In the genomic region with DNA sequence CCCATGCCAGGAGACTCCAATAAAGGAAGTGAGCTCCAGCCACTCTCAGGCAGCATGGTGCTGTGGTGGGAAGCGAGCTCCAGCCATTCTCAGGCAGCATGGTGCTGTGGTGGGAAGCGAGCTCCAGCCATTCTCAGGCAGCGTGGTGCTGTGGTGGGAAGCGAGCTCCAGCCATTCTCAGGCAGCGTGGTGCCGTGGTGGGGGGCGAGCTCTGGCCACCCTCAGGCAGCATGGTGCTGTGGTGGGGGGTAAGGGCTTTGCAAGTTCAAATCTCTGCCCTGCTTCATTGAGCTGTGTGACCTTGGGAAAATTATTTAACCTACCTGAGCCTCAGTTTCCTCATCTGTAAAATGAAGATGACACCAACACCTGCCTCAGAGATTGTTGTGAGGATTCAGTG, we compare ENCODE assay signal across 34 cellular contexts.
"Had no signal": no experiment of that assay in that cellular context is flagged by ENCODE, and none has a peak within 500 bp of the region (broad histone marks: within the 10 kb centered on the region; RNA-seq: fewer than 3 reads in every experiment).

No MANE protein-coding gene starts in this region.

- H3K9me3 ChIP-seq: ascending aorta had no signal

- DNase-seq: activated CD4-positive, alpha-beta memory T cell treated with anti-CD3 and anti-CD28 coated beads, Interleukin-2, amount 10 ng/mL, durations not matched to agents 7 days and 5 days; activated CD4-positive, alpha-beta T cell treated with anti-CD3 and anti-CD28 coated beads for 1 hour; activated CD4-positive, alpha-beta T cell treated with anti-CD3 and anti-CD28 coated beads for 36 hours; activated CD4-positive, alpha-beta T cell treated with anti-CD3 and anti-CD28 coated beads for 48 hours; activated CD4-positive, alpha-beta T cell treated with anti-CD3 and anti-CD28 coated beads, Interleukin-2, amount 10 ng/mL, durations not matched to agents 7 days and 5 days; activated CD4-positive, alpha-beta T cell treated with anti-CD3 and anti-CD28 coated beads, Interleukin-2, amount 50 U/mL, for 48 hours; activated CD4-positive, CD25-positive, alpha-beta regulatory T cell; activated CD8-positive, alpha-beta memory T cell treated with anti-CD3 and anti-CD28 coated beads, Interleukin-2, amount 50 U/mL, for 4 hours; activated effector memory CD4-positive, alpha-beta T cell treated with Interleukin-2 at 50 U/mL for 16 hours; activated gamma-delta T cell; activated naive CD4-positive, alpha-beta T cell treated with anti-CD3 and anti-CD28 coated beads, Interleukin-2, amount 10 ng/mL, durations not matched to agents 7 days and 5 days; activated naive CD4-positive, alpha-beta T cell treated with Interleukin-2 at 50 U/mL for 16 hours; activated naive CD8-positive, alpha-beta T cell treated with anti-CD3 and anti-CD28 coated beads, Interleukin-2, amount 10 ng/mL, durations not matched to agents 7 days and 5 days; activated naive CD8-positive, alpha-beta T cell treated with anti-CD3 and anti-CD28 coated beads, Interleukin-2, amount 50 U/mL, for 24 hours; activated T-cell treated with anti-CD3 and anti-CD28 coated beads for 4 hours; activated T-cell treated with anti-CD3 and anti-CD28 coated beads, Interleukin-2, amount 50 U/mL, for 1 hour; activated T-cell treated with anti-CD3 and anti-CD28 coated beads, Interleukin-2, amount 50 U/mL, for 48 hours; amygdala; anterior cingulate cortex; caudate nucleus; cerebellar nuclear complex; T-helper 2 cell; T-helper 9 cell had no signal

- H3K27ac ChIP-seq: ascending aorta, cardiac muscle cell, VCaP had no signal

- H3K4me1 Mint-ChIP-seq: activated naive CD4-positive, alpha-beta T cell treated with anti-CD3 and anti-CD28 coated beads, Interleukin-2, amount 10 ng/mL, durations not matched to agents 7 days and 5 days; WTC11 had no signal

- H3K4me1 ChIP-seq: ascending aorta had no signal

- H3K4me3 Mint-ChIP-seq: activated CD4-positive, alpha-beta memory T cell treated with anti-CD3 and anti-CD28 coated beads, Interleukin-2, amount 10 ng/mL, durations not matched to agents 7 days and 5 days; activated CD4-positive, alpha-beta T cell treated with anti-CD3 and anti-CD28 coated beads for 36 hours; activated CD4-positive, alpha-beta T cell treated with anti-CD3 and anti-CD28 coated beads, Interleukin-2, amount 10 ng/mL, durations not matched to agents 7 days and 5 days; activated naive CD4-positive, alpha-beta T cell treated with anti-CD3 and anti-CD28 coated beads, Interleukin-2, amount 10 ng/mL, durations not matched to agents 7 days and 5 days; activated naive CD4-positive, alpha-beta T cell treated with anti-CD3 and anti-CD28 coated beads, Interleukin-2, amount 50 U/mL, for 24 hours; activated naive CD8-positive, alpha-beta T cell; activated naive CD8-positive, alpha-beta T cell treated with anti-CD3 and anti-CD28 coated beads, Interleukin-2, amount 10 ng/mL, durations not matched to agents 7 days and 5 days; activated naive CD8-positive, alpha-beta T cell treated with anti-CD3 and anti-CD28 coated beads, Interleukin-2, amount 50 U/mL, for 24 hours; brain; central memory CD8-positive, alpha-beta T cell; T-helper 1 cell treated with Interleukin-12 subunit alpha and Interleukin-12 subunit beta and Interleukin-4 antibody, amounts not matched to agents 30 μg/mL and 1 μg/mL, for 36 hours; T-helper 2 cell treated with Interferon-gamma antibody and Interleukin-4, amounts not matched to agents 5 μg/mL and 100 μg/mL, for 36 hours; WTC11 had no signal

- H3K9me3 Mint-ChIP-seq: activated naive CD8-positive, alpha-beta T cell treated with anti-CD3 and anti-CD28 coated beads, Interleukin-2, amount 50 U/mL, for 24 hours; central memory CD8-positive, alpha-beta T cell; T-helper 1 cell treated with Interleukin-12 subunit alpha and Interleukin-12 subunit beta and Interleukin-4 antibody, amounts not matched to agents 30 μg/mL and 1 μg/mL, for 36 hours; T-helper 2 cell treated with Interferon-gamma antibody and Interleukin-4, amounts not matched to agents 5 μg/mL and 100 μg/mL, for 36 hours had no signal

- H3K4me3 ChIP-seq: ascending aorta, cardiac muscle cell had no signal

- H3K27me3 ChIP-seq: ascending aorta, cardiac muscle cell had no signal

- ATAC-seq: activated CD4-positive, alpha-beta T cell treated with anti-CD3 and anti-CD28 coated beads for 36 hours; activated CD4-positive, CD25-positive, alpha-beta regulatory T cell treated with anti-CD3 and anti-CD28 coated beads, Interleukin-2, amount 50 U/mL, for 24 hours; activated naive CD8-positive, alpha-beta T cell treated with anti-CD3 and anti-CD28 coated beads, Interleukin-2, amount 50 U/mL, for 24 hours; WTC11 had no signal

- H3K36me3 ChIP-seq: ascending aorta, cardiac muscle cell had no signal

- H3K27me3 Mint-ChIP-seq: activated CD4-positive, alpha-beta memory T cell treated with anti-CD3 and anti-CD28 coated beads, Interleukin-2, amount 10 ng/mL, durations not matched to agents 7 days and 5 days; activated CD4-positive, alpha-beta T cell treated with anti-CD3 and anti-CD28 coated beads for 36 hours; activated CD4-positive, alpha-beta T cell treated with anti-CD3 and anti-CD28 coated beads, Interleukin-2, amount 10 ng/mL, durations not matched to agents 7 days and 5 days; activated naive CD4-positive, alpha-beta T cell treated with anti-CD3 and anti-CD28 coated beads, Interleukin-2, amount 50 U/mL, for 24 hours; activated naive CD8-positive, alpha-beta T cell; activated naive CD8-positive, alpha-beta T cell treated with anti-CD3 and anti-CD28 coated beads, Interleukin-2, amount 50 U/mL, for 24 hours; brain; central memory CD8-positive, alpha-beta T cell had no signal

- H3K36me3 Mint-ChIP-seq: activated naive CD4-positive, alpha-beta T cell treated with anti-CD3 and anti-CD28 coated beads, Interleukin-2, amount 10 ng/mL, durations not matched to agents 7 days and 5 days; activated naive CD4-positive, alpha-beta T cell treated with anti-CD3 and anti-CD28 coated beads, Interleukin-2, amount 50 U/mL, for 24 hours; activated naive CD8-positive, alpha-beta T cell; brain; WTC11 had no signal
